8 cellular contexts compared by ENCODE assay signal in the genomic region with DNA sequence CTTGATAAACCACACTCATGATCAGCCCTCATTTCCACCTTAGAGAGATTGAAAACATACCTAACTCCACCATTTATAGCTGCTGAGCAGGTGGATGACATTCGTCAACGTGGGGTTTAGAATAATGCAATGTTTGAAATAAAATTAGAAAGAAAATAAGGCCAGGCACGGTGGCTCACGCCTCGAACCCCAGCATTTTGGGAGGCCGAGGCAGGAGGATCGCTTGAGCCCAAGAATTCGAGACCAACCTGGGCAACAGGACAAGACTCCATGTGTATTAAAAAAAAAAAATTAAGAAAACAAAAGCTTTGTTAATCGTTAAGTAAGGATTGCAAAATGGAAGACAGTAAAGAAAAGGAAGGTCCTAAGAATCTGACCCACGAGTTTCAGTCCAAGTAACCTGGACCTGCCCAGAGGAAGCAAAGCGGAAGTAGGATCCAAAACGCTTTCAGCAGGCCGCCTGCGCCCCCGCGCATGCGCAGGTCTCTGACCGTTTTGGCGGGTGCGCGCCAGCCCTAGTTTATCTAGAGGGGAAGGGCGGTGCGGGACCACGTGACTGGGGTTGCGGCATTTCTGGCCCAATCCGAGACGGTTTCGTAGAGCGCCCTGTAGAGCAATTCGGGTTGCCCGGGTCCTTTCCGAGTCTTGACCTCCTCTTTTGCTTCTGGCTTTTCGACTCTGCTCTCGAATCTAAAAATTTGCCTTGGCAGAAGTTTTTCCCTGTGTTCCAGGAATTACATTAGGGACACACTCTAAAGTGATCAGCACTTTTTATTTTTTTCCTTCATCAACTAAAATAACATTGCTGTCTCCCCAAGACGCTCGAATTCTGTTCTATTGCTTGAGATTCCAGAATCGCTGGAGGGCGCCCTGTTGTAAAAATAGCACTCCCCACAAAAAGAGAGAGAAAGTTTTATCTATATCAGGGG. TPM values are rescaled to one million over a fixed set of nuclear protein-coding genes. Genes with fewer than 3 reads are reported as not detected.
DNase-seq lines count a peak whose midpoint lies in the region; ATAC-seq and TF ChIP-seq lines count a peak whose summit lies in the region.

No MANE protein-coding gene starts in this region.

- ATAC-seq in GM19023 (IDR thresholded peaks at IDR 0.05; ENCODE audit: unreplicated experiment): peak; percentile 98
- peak; percentile 83 for ATAC-seq in HG03439 (IDR thresholded peaks at IDR 0.05; ENCODE audit: unreplicated experiment)

- no peak for TF ChIP-seq CTCF in endothelial cell (IDR thresholded peaks at IDR 0.05; ENCODE audit: unreplicated experiment)

- no peaks in the 10 kb centered on the region for H3K9me3 Mint-ChIP-seq in endothelial cell (ENCODE audit: unreplicated experiment)

- WGBS in mesodermal cell (ENCODE audit: insufficient coverage in 2 of 2), 2 experiments: 16 to 26% methylated on average over 30 to 34 of the region's 38 CpGs

- H3K27ac ChIP-seq in mesodermal cell (ENCODE audit: low read depth, low read length, severe bottlenecking): peak overlapping the region; percentile 88

- H3K4me3 ChIP-seq in mesodermal cell (ENCODE audit: extremely low read depth, insufficient read depth, low read length, poor library complexity, severe bottlenecking): peak overlapping the region; percentile 31

- H3K4me1 Mint-ChIP-seq in endothelial cell (ENCODE audit: unreplicated experiment): peaks cover 5% of the 10 kb centered on the region

- no peaks in the 10 kb centered on the region for H3K4me1 ChIP-seq in mesodermal cell (ENCODE audit: control insufficient read depth, insufficient read depth, low read length, poor library complexity, severe bottlenecking)

- H3K36me3 Mint-ChIP-seq in endothelial cell (ENCODE audit: low read depth, unreplicated experiment): no peaks in the 10 kb centered on the region

- peak overlapping the region; percentile 87 for H3K4me3 Mint-ChIP-seq in endothelial cell (ENCODE audit: unreplicated experiment)

- peak; percentile 98 for DNase-seq in AG08395 (ENCODE audit: low spot score)
- DNase-seq in NK-92 (lab: John Stamatoyannopoulos, UW; ENCODE audit: unreplicated experiment): peak; percentile 58
- peak; percentile 88 for DNase-seq in activated CD8-positive, alpha-beta memory T cell treated with anti-CD3 and anti-CD28 coated beads, Interleukin-2, amount 50 U/mL, for 4 hours
- peak; percentile 88 for DNase-seq in endothelial cell (ENCODE audit: low spot score)
- DNase-seq in stimulated activated CD8-positive, alpha-beta memory T cell treated with anti-CD3 and anti-CD28 coated beads, Interleukin-15, amount 100 ng/mL, for 4 hours (ENCODE audit: low read depth in 2 of 2): peak; percentile 78 to 84

- H3K9me3 ChIP-seq in mesodermal cell (ENCODE audit: control insufficient read depth, low read length): no peaks in the 10 kb centered on the region

- peak overlapping the region; percentile 61 for H3K27ac Mint-ChIP-seq in endothelial cell (ENCODE audit: unreplicated experiment)

- H3K36me3 ChIP-seq in mesodermal cell (ENCODE audit: control insufficient read depth, insufficient read depth, low read length): peaks cover 4% of the 10 kb centered on the region

- no peaks in the 10 kb centered on the region for H3K27me3 Mint-ChIP-seq in endothelial cell (ENCODE audit: unreplicated experiment)

RNA-seq across cellular contexts. Expression of gene ANP32E, which starts 22.5 kb away (rescaled TPM):
- total RNA-seq in endothelial cell (ENCODE audit: unreplicated experiment): 35.6 TPM
- polyA plus RNA-seq in mesodermal cell (2013, experiment 1 of 2): 54.4 TPM
- 74.9 TPM for polyA plus RNA-seq in mesodermal cell (2013, experiment 2 of 2)

RNA-seq across cellular contexts. Expression of gene CA14, which starts 44.1 kb away (rescaled TPM):
- 6.3 TPM for total RNA-seq in endothelial cell (ENCODE audit: unreplicated experiment)
- polyA plus RNA-seq in mesodermal cell (2013, experiment 1 of 2): 36.2 TPM
- 34.8 TPM for polyA plus RNA-seq in mesodermal cell (2013, experiment 2 of 2)

RNA-seq across cellular contexts. Expression of gene APH1A, which starts 55.4 kb away (rescaled TPM):
- 333 TPM for total RNA-seq in endothelial cell (ENCODE audit: unreplicated experiment)
- 100 TPM for polyA plus RNA-seq in mesodermal cell (2013, experiment 1 of 2)
- 86.3 TPM for polyA plus RNA-seq in mesodermal cell (2013, experiment 2 of 2)

RNA-seq across cellular contexts. Expression of gene C1orf54, which starts 59.2 kb away (rescaled TPM):
- total RNA-seq in endothelial cell (ENCODE audit: unreplicated experiment): 411 TPM
- polyA plus RNA-seq in mesodermal cell (2013, experiment 1 of 2): 26.6 TPM
- 24.1 TPM for polyA plus RNA-seq in mesodermal cell (2013, experiment 2 of 2)

Comparison
In these comparisons a context has a peak if more than half of its experiments do, and no peak if none do; other contexts are left out.
1. Peak in every context shown above with its lines: DNase-seq, ATAC-seq, H3K4me3 ChIP-seq and H3K27ac ChIP-seq.